In genomic region chr5:176392526-176392925, GRCh38 we compare ENCODE assay signal across 23 cellular contexts.
"Had no signal": no experiment of that assay in that cellular context is flagged by ENCODE, and none has a peak within 500 bp of the region (broad histone marks: within the 10 kb centered on the region; RNA-seq: fewer than 3 reads in every experiment).

No MANE protein-coding gene starts in this region.

- H3K27me3 ChIP-seq: neutrophil, ovary, testis, uterus had no signal

- FAIRE-seq: kidney had no signal

- H3K9me3 Mint-ChIP-seq: activated CD4-positive, alpha-beta T cell treated with anti-CD3 and anti-CD28 coated beads, Interleukin-2, amount 10 ng/mL, durations not matched to agents 7 days and 5 days; activated naive CD4-positive, alpha-beta T cell treated with anti-CD3 and anti-CD28 coated beads for 36 hours; naive thymus-derived CD8-positive, alpha-beta T cell; stimulated activated memory B cell treated with anti-CD40 and anti-IgM and Interleukin-4, amounts not matched to agents 10 μg/mL and 1 μg/mL and 100 μg/mL, for 72 hours had no signal

- H3K36me3 ChIP-seq: ovary, uterus had no signal

- H3K27me3 Mint-ChIP-seq: activated CD4-positive, alpha-beta T cell treated with anti-CD3 and anti-CD28 coated beads, Interleukin-2, amount 10 ng/mL, durations not matched to agents 7 days and 5 days; naive thymus-derived CD8-positive, alpha-beta T cell; stimulated activated memory B cell treated with anti-CD40 and anti-IgM and Interleukin-4, amounts not matched to agents 10 μg/mL and 1 μg/mL and 100 μg/mL, for 72 hours had no signal

- H3K4me3 ChIP-seq: lower lobe of right lung, ovary, psoas muscle, testis, uterus had no signal

- H3K4me3 Mint-ChIP-seq: activated CD4-positive, alpha-beta T cell treated with anti-CD3 and anti-CD28 coated beads, Interleukin-2, amount 10 ng/mL, durations not matched to agents 7 days and 5 days; activated CD8-positive, alpha-beta T cell treated with anti-CD3 and anti-CD28 coated beads, Interleukin-2, amount 10 ng/mL, durations not matched to agents 7 days and 5 days; activated naive CD4-positive, alpha-beta T cell treated with anti-CD3 and anti-CD28 coated beads for 36 hours; naive thymus-derived CD8-positive, alpha-beta T cell; stimulated activated memory B cell treated with anti-CD40 and anti-IgM and Interleukin-4, amounts not matched to agents 10 μg/mL and 1 μg/mL and 100 μg/mL, for 72 hours had no signal

- H3K27ac ChIP-seq: lower lobe of right lung, neutrophil, ovary, psoas muscle, testis, uterus, WERI-Rb-1 had no signal

- DNase-seq: activated CD4-positive, alpha-beta T cell treated with anti-CD3 and anti-CD28 coated beads, Interleukin-2, amount 10 ng/mL, durations not matched to agents 7 days and 5 days; activated CD4-positive, CD25-positive, alpha-beta regulatory T cell treated with anti-CD3 and anti-CD28 coated beads, Interleukin-2, amount 50 U/mL, for 72 hours; activated CD8-positive, alpha-beta T cell treated with anti-CD3 and anti-CD28 coated beads, Interleukin-2, amount 10 ng/mL, durations not matched to agents 7 days and 5 days; activated effector memory CD4-positive, alpha-beta T cell treated with Interleukin-2 at 50 U/mL for 16 hours; activated naive CD4-positive, alpha-beta T cell treated with anti-CD3 and anti-CD28 coated beads for 36 hours; activated T-cell treated with anti-CD3 and anti-CD28 coated beads, Interleukin-2, amount 50 U/mL, for 1 hour; dermis blood vessel endothelial cell; effector CD8-positive, alpha-beta T cell; erythroblast; foreskin fibroblast; lower lobe of right lung; naive thymus-derived CD8-positive, alpha-beta T cell; stimulated activated CD4-positive, alpha-beta T cell treated with anti-CD3 and anti-CD28 coated beads, Interleukin-12 subunit alpha, Interleukin-12 subunit beta, amount 100 ng/mL, for 4 hours; testis; trophoblast cell; uterus; WERI-Rb-1 had no signal

- ATAC-seq: activated CD8-positive, alpha-beta T cell treated with anti-CD3 and anti-CD28 coated beads, Interleukin-2, amount 10 ng/mL, durations not matched to agents 7 days and 5 days; lower lobe of right lung; naive thymus-derived CD8-positive, alpha-beta T cell; psoas muscle; right cardiac atrium; stimulated activated memory B cell treated with anti-CD40 and anti-IgM and Interleukin-4, amounts not matched to agents 10 μg/mL and 1 μg/mL and 100 μg/mL, for 72 hours had no signal

- H3K27ac Mint-ChIP-seq: activated CD4-positive, alpha-beta T cell treated with anti-CD3 and anti-CD28 coated beads, Interleukin-2, amount 10 ng/mL, durations not matched to agents 7 days and 5 days; activated naive CD4-positive, alpha-beta T cell treated with anti-CD3 and anti-CD28 coated beads for 36 hours; stimulated activated memory B cell treated with anti-CD40 and anti-IgM and Interleukin-4, amounts not matched to agents 10 μg/mL and 1 μg/mL and 100 μg/mL, for 72 hours had no signal

- H3K9me3 ChIP-seq: lower lobe of right lung, neutrophil, ovary, psoas muscle, testis, uterus had no signal
